Comparison of ENCODE assay signal across 8 cellular contexts in the genomic region with DNA sequence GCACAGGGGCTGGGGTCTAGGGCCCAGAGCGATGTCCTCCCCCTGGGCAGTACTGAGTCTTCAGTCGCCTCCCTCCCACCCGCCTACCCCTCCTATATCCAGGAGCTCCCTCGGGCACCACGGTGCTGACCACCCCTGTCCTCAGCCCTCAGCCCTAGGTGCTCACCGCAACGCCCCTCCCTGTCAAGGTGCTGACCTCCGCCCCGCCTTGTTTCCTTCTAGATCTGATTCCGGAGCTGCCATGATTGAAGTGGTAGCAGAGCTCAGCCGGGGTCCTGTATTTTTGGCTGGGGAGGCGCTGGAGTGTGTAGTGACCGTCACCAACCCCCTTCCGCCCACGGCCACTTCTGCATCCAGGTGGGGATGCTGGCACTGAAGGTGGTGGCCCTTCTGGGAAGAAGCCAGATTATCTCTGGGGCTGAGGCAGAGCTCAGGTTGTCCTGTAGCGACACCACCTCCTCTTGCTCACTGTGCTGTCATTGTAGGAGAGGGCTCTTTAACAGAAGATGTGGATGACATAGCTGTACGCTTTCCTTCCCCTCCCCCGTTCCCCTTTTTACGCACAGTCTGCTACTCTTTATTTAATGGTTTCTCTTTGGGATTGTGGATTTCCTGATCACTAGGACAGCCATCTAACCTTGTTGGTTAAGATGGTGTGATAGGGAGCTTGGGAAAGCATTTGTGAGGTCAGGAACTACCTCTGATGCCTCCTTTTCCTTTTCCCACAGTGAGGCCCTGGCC. TPM values are rescaled to one million over a fixed set of nuclear protein-coding genes. Genes with fewer than 3 reads are reported as not detected.
DNase-seq lines count a peak whose midpoint lies in the region; TF ChIP-seq lines count a peak whose summit lies in the region.

No MANE protein-coding gene starts in this region.

- H3K27me3 ChIP-seq in trophoblast cell (ENCODE audit: insufficient read depth, low read length) = no peaks in the 10 kb centered on the region

- H3K4me2 ChIP-seq in trophoblast cell (ENCODE audit: low read length) = peak overlapping the region; percentile 90

- peaks cover 12% of the 10 kb centered on the region for H3K79me1 ChIP-seq in trophoblast cell (ENCODE audit: low read length)

- no CpG with 5 or more reads among the region's 19 CpGs for WGBS in trophoblast cell (ENCODE audit: extremely low coverage, insufficient coverage, insufficient read length)

- peaks cover 29 to 39% of the 10 kb centered on the region in 2 experiments for H3K36me3 ChIP-seq in trophoblast cell (ENCODE audit: control insufficient read depth in 1 of 2, insufficient read depth in 2 of 2, low read length in 2 of 2)

- peak overlapping the region; percentile 43 for H3K4ac ChIP-seq in trophoblast cell (ENCODE audit: low read depth, low read length)

- peak overlapping the region; percentile 94 for H4K8ac ChIP-seq in trophoblast cell (ENCODE audit: low read depth, low read length)

- peak overlapping the region; percentile 99 for H3K18ac ChIP-seq in trophoblast cell (ENCODE audit: low read length)

- H2AFZ ChIP-seq in trophoblast cell (ENCODE audit: insufficient read depth, low read length, poor library complexity) = peak overlapping the region; percentile 96

- H3K9ac ChIP-seq in trophoblast cell (ENCODE audit: low read length) = peak overlapping the region; percentile 95

- peak overlapping the region; percentile 89 for H3K27ac ChIP-seq in trophoblast cell (ENCODE audit: low read depth, low read length)

- H3K9me3 Mint-ChIP-seq in glutamatergic neuron (ENCODE audit: unreplicated experiment) = peaks cover 15% of the 10 kb centered on the region

- peak overlapping the region; percentile 75 for H2BK5ac ChIP-seq in trophoblast cell (ENCODE audit: low read depth, low read length, poor library complexity)

- peaks cover 23% of the 10 kb centered on the region for H3K79me2 ChIP-seq in trophoblast cell (ENCODE audit: control insufficient read depth, insufficient read depth, low read length, poor library complexity)

- H4K12ac ChIP-seq in trophoblast cell (ENCODE audit: low read depth, low read length) = peak overlapping the region; percentile 91

- no peaks in the 10 kb centered on the region for H3K9me3 ChIP-seq in trophoblast cell (ENCODE audit: insufficient read depth, low read depth, low read length)

- peak; percentile 45 for DNase-seq in GM13977 (ENCODE audit: low spot score)
- DNase-seq in HFF-Myc (ENCODE audit: extremely low read depth, low read depth) = no peak
- DNase-seq in NCI-H2196 (lab: John Stamatoyannopoulos, UW; ENCODE audit: unreplicated experiment) = peak; percentile 31
- peak; percentile 25 for DNase-seq in activated gamma-delta T cell treated with anti-CD3 and anti-CD28 coated beads, Interleukin-2, amount 50 U/mL, for 16 hours (ENCODE audit: low read depth)
- DNase-seq in glutamatergic neuron = no peak
- peak in 1 of 2 donors; percentile 58 for DNase-seq in trophoblast cell
- DNase-seq in foreskin melanocyte = no peak
- DNase-seq in HCEC 1CT = no peak

- H3K4me3 Mint-ChIP-seq in glutamatergic neuron (ENCODE audit: unreplicated experiment) = peak overlapping the region; percentile 94

- peaks cover 16 to 29% of the 10 kb centered on the region in 2 experiments for H3K4me1 ChIP-seq in trophoblast cell (ENCODE audit: control insufficient read depth in 1 of 2, insufficient read depth in 2 of 2, low read length in 2 of 2)

- peaks cover 22% of the 10 kb centered on the region for H3K4me1 Mint-ChIP-seq in glutamatergic neuron (ENCODE audit: low read depth, unreplicated experiment)

- TF ChIP-seq CTCF in GM13977 (IDR thresholded peaks at IDR 0.05; ENCODE audit: extremely low read depth, insufficient read depth, missing control alignments) (no peak), HFF-Myc (IDR thresholded peaks at IDR 0.05; ENCODE audit: low read depth, low read length, missing control alignments) (no peak), glutamatergic neuron (IDR thresholded peaks at IDR 0.05; ENCODE audit: partially characterized antibody, unreplicated experiment) (no peak)

- H2BK12ac ChIP-seq in trophoblast cell (ENCODE audit: low read length) = no peak overlapping the region

- peak overlapping the region; percentile 92 for H3K14ac ChIP-seq in trophoblast cell (ENCODE audit: low read length)

- H3K4me3 ChIP-seq in HFF-Myc (replicated peaks; ENCODE audit: low read depth, low read length) (peak overlapping the region; percentile 93), trophoblast cell (ENCODE audit: low read depth, low read length) (peak overlapping the region; percentile 84)

- H3K27me3 Mint-ChIP-seq in glutamatergic neuron (ENCODE audit: unreplicated experiment) = peaks cover 13% of the 10 kb centered on the region

- H2BK120ac ChIP-seq in trophoblast cell (ENCODE audit: insufficient read depth, low read length, poor library complexity) = peak overlapping the region; percentile 86

- no peak overlapping the region for H3K23ac ChIP-seq in trophoblast cell (ENCODE audit: low read length)

- no peaks in the 10 kb centered on the region for H3K36me3 Mint-ChIP-seq in glutamatergic neuron (ENCODE audit: unreplicated experiment)

- in situ Hi-C loops in GM13977 (cut with MboI; ENCODE audit: low pct_unique_long_range_greater_than_20kb, low sequenced_read_pairs, unreplicated experiment) = no loop called here

- H3K27ac Mint-ChIP-seq in glutamatergic neuron (ENCODE audit: unreplicated experiment) = peak overlapping the region; percentile 68

- H2AK5ac ChIP-seq in trophoblast cell (ENCODE audit: low read length) = peak overlapping the region; percentile 60

- peak overlapping the region; percentile 95 for H4K91ac ChIP-seq in trophoblast cell (ENCODE audit: low read depth, low read length)

RNA-seq across cellular contexts. Expression of gene RGP1, which starts 0.6 kb away (rescaled TPM):
- 44.0 TPM for total RNA-seq in glutamatergic neuron (ENCODE audit: unreplicated experiment)
- polyA plus RNA-seq in trophoblast cell (2013) = 14.4 TPM in 2 replicates

RNA-seq across cellular contexts. Expression of gene GBA2, which starts 0.7 kb away (rescaled TPM):
- total RNA-seq in glutamatergic neuron (ENCODE audit: unreplicated experiment) = 287 TPM
- 36.1 and 36.7 TPM in 2 replicates for polyA plus RNA-seq in trophoblast cell (2013)

RNA-seq across cellular contexts. Expression of gene MSMP, which starts 4.4 kb away (rescaled TPM):
- not detected for total RNA-seq in glutamatergic neuron (ENCODE audit: unreplicated experiment)
- not detected in 2 replicates for polyA plus RNA-seq in trophoblast cell (2013)

RNA-seq across cellular contexts. Expression of gene CREB3, which starts 17.2 kb away (rescaled TPM):
- 32.0 TPM for total RNA-seq in glutamatergic neuron (ENCODE audit: unreplicated experiment)
- polyA plus RNA-seq in trophoblast cell (2013) = 32.3 and 32.4 TPM in 2 replicates

RNA-seq across cellular contexts. Expression of gene TLN1, which starts 17.7 kb away (rescaled TPM):
- 56.2 TPM for total RNA-seq in glutamatergic neuron (ENCODE audit: unreplicated experiment)
- polyA plus RNA-seq in trophoblast cell (2013) = 53.1 and 56.1 TPM in 2 replicates

Comparison
In these comparisons a context has a peak if more than half of its experiments do, and no peak if none do; other contexts are left out.
1. DNase-seq: peak in GM13977 (single experiment), NCI-H2196 (single experiment) and activated gamma-delta T cell treated with anti-CD3 and anti-CD28 coated beads, Interleukin-2, amount 50 U/mL, for 16 hours (single experiment); none in HFF-Myc (single experiment), glutamatergic neuron (single experiment), foreskin melanocyte (single experiment) and HCEC 1CT (single experiment).